Comparison of ENCODE assay signal across 12 cellular contexts in the genomic region with DNA sequence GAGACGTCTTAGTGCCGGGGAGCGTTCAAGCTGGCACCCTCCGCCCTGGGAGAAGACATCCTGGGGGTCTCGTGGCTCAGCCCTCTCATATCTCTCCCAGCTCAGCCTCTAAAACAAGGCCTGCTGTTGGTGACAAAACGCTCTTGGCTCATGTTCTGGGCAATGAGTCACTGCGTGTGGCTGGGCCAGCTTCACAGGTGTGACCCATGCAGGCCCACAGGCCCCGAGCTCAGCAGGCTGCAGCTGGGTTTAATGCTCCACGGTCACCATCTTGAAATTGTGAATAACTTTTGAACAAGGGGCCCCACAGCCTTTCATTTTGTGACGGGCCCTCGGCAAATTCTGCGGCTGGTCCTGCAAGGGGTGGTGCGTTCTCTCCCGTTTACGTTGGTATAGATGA. TPM values are rescaled to one million over a fixed set of nuclear protein-coding genes. Genes with fewer than 3 reads are reported as not detected.
DNase-seq lines count a peak whose midpoint lies in the region; ATAC-seq and TF ChIP-seq lines count a peak whose summit lies in the region.
"Had no signal": no experiment of that assay in that cellular context is flagged by ENCODE, and none has a peak within 500 bp of the region (broad histone marks: within the 10 kb centered on the region; RNA-seq: fewer than 3 reads in every experiment).

No MANE protein-coding gene starts in this region.

- TF ChIP-seq POLR2A in breast epithelium (IDR thresholded peaks at IDR 0.05): no peak

- H3K4me3 ChIP-seq in HUES64 (ENCODE audit: low read length) (no peak overlapping the region), breast epithelium (no peak overlapping the region), mesendoderm (ENCODE audit: low read length) (no peak overlapping the region)
- H3K4me3 ChIP-seq: skin epidermis had no signal

- intact Hi-C loops in breast epithelium (cut with DNase I; ENCODE audit: low total_unique reads): no loop called here

- H4K8ac ChIP-seq in mesendoderm (ENCODE audit: low read depth, low read length): no peak overlapping the region

- H3K79me2 ChIP-seq in mesendoderm (ENCODE audit: control insufficient read depth, insufficient read depth, low read length): no peaks in the 10 kb centered on the region

- H3K9me3 ChIP-seq in HUES64 (ENCODE audit: insufficient read depth, low read depth, low read length): no peaks in the 10 kb centered on the region
- H3K9me3 ChIP-seq in breast epithelium: no peaks in the 10 kb centered on the region

- peak; percentile 67 for DNase-seq in A172 (ENCODE audit: low spot score)
- DNase-seq in breast epithelium (ENCODE audit: low spot score in 2 of 2): peak; percentile 58 to 82
- DNase-seq in mesendoderm: peak; percentile 35
- DNase-seq in GOT3 (lab: John Stamatoyannopoulos, UW): no peak
- DNase-seq in NCI-H1436 treated with DMSO at 0.1 percent for 48 hours (lab: John Stamatoyannopoulos, UW): no peak
- DNase-seq: DND-41, NCI-H1092 had no signal

- H4K5ac ChIP-seq in mesendoderm (ENCODE audit: low read length): no peak overlapping the region

- H3K36me3 ChIP-seq in HUES64 (ENCODE audit: insufficient read depth, low read length) (0 out of 2 replicates have a peak, but pooled peaks cover 1% of the 10 kb centered on the region), breast epithelium (no peaks in the 10 kb centered on the region), mesendoderm (ENCODE audit: control insufficient read depth, insufficient read depth, low read length) (no peaks in the 10 kb centered on the region)

- peaks cover 17% of the 10 kb centered on the region for H3K4me1 ChIP-seq in HUES64 (ENCODE audit: insufficient read depth, low read length)
- peaks cover 0 to 7% of the 10 kb centered on the region in 2 donors for H3K4me1 ChIP-seq in breast epithelium
- H3K4me1 ChIP-seq in mesendoderm (ENCODE audit: control insufficient read depth, low read depth, low read length): no peaks in the 10 kb centered on the region

- H3K27ac ChIP-seq in HUES64 (ENCODE audit: low read depth, low read length) (peak overlapping the region; percentile 53; the same call in 1 of the 2 replicates), breast epithelium (peak overlapping the region; percentile 87 to 89), mesendoderm (ENCODE audit: low read depth, low read length) (no peak overlapping the region)
- H3K27ac ChIP-seq: skin epidermis had no signal

- 79% methylated on average over 15 of the region's 15 CpGs for WGBS in HUES64
- WGBS in mesendoderm (ENCODE audit: extremely low coverage, insufficient coverage, low lambda C conversion rate): no CpG with 5 or more reads among the region's 15 CpGs

- H3K23ac ChIP-seq in mesendoderm (ENCODE audit: low read length): no peak overlapping the region

- H3K9ac ChIP-seq in HUES64 (ENCODE audit: low read depth, low read length): no peak overlapping the region
- H3K9ac ChIP-seq in mesendoderm (ENCODE audit: low read length): no peak overlapping the region

- H3K27me3 ChIP-seq in HUES64 (ENCODE audit: insufficient read depth, low read length): no peaks in the 10 kb centered on the region
- H3K27me3 ChIP-seq in breast epithelium: no peaks in the 10 kb centered on the region
- no peaks in the 10 kb centered on the region for H3K27me3 ChIP-seq in mesendoderm (ENCODE audit: insufficient read depth, low read length, poor library complexity)

- H3K4me2 ChIP-seq in mesendoderm (ENCODE audit: low read length): no peak overlapping the region

- H3K56ac ChIP-seq in mesendoderm (ENCODE audit: low read length): peak overlapping the region; percentile 15

- no peak overlapping the region for H3K4ac ChIP-seq in mesendoderm (ENCODE audit: low read depth, low read length)

- H2BK5ac ChIP-seq in mesendoderm (ENCODE audit: low read length): no peak overlapping the region

- no peak overlapping the region for H2AK5ac ChIP-seq in mesendoderm (ENCODE audit: low read length)

- no peaks in the 10 kb centered on the region for H3K79me1 ChIP-seq in mesendoderm (ENCODE audit: low read length)

- no peak for TF ChIP-seq CTCF in breast epithelium (IDR thresholded peaks at IDR 0.05)

- ATAC-seq in GM21423 (IDR thresholded peaks at IDR 0.05; ENCODE audit: unreplicated experiment) (no peak), HG02884 (IDR thresholded peaks at IDR 0.05; ENCODE audit: unreplicated experiment) (no peak)

- H2BK15ac ChIP-seq in mesendoderm (replicated peaks; ENCODE audit: low read depth): no peak overlapping the region

- H3K18ac ChIP-seq in mesendoderm (ENCODE audit: low read length): no peak overlapping the region

- H2BK120ac ChIP-seq in mesendoderm (ENCODE audit: low read depth, low read length): no peak overlapping the region

RNA-seq across cellular contexts. Expression of gene GAA, which starts 22.4 kb away (rescaled TPM):
- 81.7 and 84.8 TPM in 2 replicates for total RNA-seq in A172 (2014; rRNA removed; shearing (Covaris generic))
- polyA plus RNA-seq in HUES64 (2013, experiment 1 of 2): 31.8 TPM
- 44.2 TPM for polyA plus RNA-seq in HUES64 (2013, experiment 2 of 2)
- 10 to 100 TPM; 40.6 to 80.3 (median 56.5) TPM for total RNA-seq in breast epithelium
- polyA plus RNA-seq in mesendoderm (2013, experiment 1 of 2): 8.0 TPM
- polyA plus RNA-seq in mesendoderm (2013, experiment 2 of 2): 8.3 TPM

RNA-seq across cellular contexts. Expression of gene EIF4A3, which starts 23.1 kb away (rescaled TPM):
- 157 and 184 TPM in 2 replicates for total RNA-seq in A172 (2014; rRNA removed; shearing (Covaris generic))
- polyA plus RNA-seq in HUES64 (2013, experiment 1 of 2): 180 TPM
- 139 TPM for polyA plus RNA-seq in HUES64 (2013, experiment 2 of 2)
- 10 to 100 TPM; 46.2 to 93.1 (median 67.9) TPM for total RNA-seq in breast epithelium
- polyA plus RNA-seq in mesendoderm (2013, experiment 1 of 2): 134 TPM
- 130 TPM for polyA plus RNA-seq in mesendoderm (2013, experiment 2 of 2)

RNA-seq across cellular contexts. Expression of gene CARD14, which starts 46.0 kb away (rescaled TPM):
- 0.52 and 6.4 TPM in 2 replicates for total RNA-seq in A172 (2014; rRNA removed; shearing (Covaris generic))
- 0.40 TPM for polyA plus RNA-seq in HUES64 (2013, experiment 1 of 2)
- polyA plus RNA-seq in HUES64 (2013, experiment 2 of 2): 0.25 TPM
- 10 to 100 TPM in 1 of 3 donors, 1 to 10 TPM in 1, under 1 TPM in 1; 0.32 to 13.8 (median 9.4) TPM for total RNA-seq in breast epithelium
- polyA plus RNA-seq in mesendoderm (2013, experiment 1 of 2): 0.13 TPM
- 0.03 TPM for polyA plus RNA-seq in mesendoderm (2013, experiment 2 of 2)
- total RNA-seq: endothelial cell of umbilical vein had no signal
- polyA plus RNA-seq: endothelial cell of umbilical vein had no signal

Comparison
In these comparisons a context has a peak if more than half of its experiments do, and no peak if none do; other contexts are left out.
1. DNase-seq: peak in A172 (single experiment), breast epithelium (2 of 2) and mesendoderm (single experiment); none in GOT3 (single experiment) and NCI-H1436 treated with DMSO at 0.1 percent for 48 hours (single experiment).